ENCODE assay signal across 13 cellular contexts in the genomic region with DNA sequence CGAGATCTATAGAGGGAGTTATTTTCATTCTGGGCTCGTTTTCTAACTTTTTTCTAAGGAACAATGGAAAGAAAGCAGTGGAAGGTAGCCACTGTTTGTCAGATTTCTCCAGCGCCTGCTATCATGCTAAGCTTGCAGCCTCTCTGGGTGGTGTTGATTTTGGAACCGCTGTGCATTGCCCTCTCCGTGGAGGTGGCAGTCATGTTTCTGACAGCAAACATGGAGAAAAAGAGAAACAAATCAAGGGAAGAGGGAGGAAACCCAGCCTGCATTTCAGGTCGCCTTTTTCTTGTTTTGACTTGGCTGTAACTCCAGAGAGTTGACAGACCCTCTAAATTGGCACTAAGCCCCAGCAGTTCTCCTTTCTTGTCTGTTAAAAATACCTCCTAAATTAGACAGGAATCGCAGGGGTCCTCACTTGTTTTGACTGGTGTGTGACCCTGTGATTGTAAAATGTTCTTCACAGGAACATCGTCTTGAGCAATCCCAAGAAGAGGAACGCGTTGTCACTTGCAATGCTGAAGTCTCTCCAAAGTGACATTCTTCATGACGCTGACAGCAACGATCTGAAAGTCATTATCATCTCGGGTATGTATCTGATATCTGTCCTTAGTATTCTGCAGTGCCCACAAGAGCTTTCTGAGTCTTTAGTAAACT. TPM values are rescaled to one million over a fixed set of nuclear protein-coding genes. Genes with fewer than 3 reads are reported as not detected.
DNase-seq lines count a peak whose midpoint lies in the region; ATAC-seq and TF ChIP-seq lines count a peak whose summit lies in the region.
"Had no signal": no experiment of that assay in that cellular context is flagged by ENCODE, and none has a peak within 500 bp of the region (broad histone marks: within the 10 kb centered on the region; RNA-seq: fewer than 3 reads in every experiment).

No MANE protein-coding gene starts in this region.

- DNase-seq in Kasumi-1 (lab: John Stamatoyannopoulos, UW) = peak; percentile 38 to 63
- DNase-seq in ascending aorta (ENCODE audit: low spot score in 2 of 2) = no peak
- DNase-seq in left ventricle myocardium superior = no peak
- DNase-seq in gastrocnemius medialis = peak; percentile 65 to 70
- DNase-seq in activated effector memory CD4-positive, alpha-beta T cell treated with anti-CD3 and anti-CD28 coated beads, Interleukin-2, amount 50 U/mL, for 16 hours = no peak
- no peak for DNase-seq in stimulated activated CD4-positive, alpha-beta T cell treated with anti-CD3 and anti-CD28 coated beads, Interleukin-15, amount 100 ng/mL, for 24 hours
- DNase-seq in GM10266 (ENCODE audit: extremely low spot score) = no peak
- no peak for DNase-seq in NCI-H69 (lab: John Stamatoyannopoulos, UW)
- DNase-seq: activated B cell treated with CpG ODN at 0.5 μM for 24 hours; effector memory CD4-positive, alpha-beta T cell; left lung; NCI-H2029; NCI-H748 treated with DMSO at 0.1 percent for 48 hours had no signal

- intact Hi-C loops in ascending aorta (cut with DNase I) = loop anchor here (10.0 kb wide), 1 partner anchor 132 kb away; a partner anchor contains a TSS
- intact Hi-C loops in left ventricle myocardium superior (cut with micrococcal nuclease) = no loop called here
- intact Hi-C loops in gastrocnemius medialis (cut with DNase I; ENCODE audit: low total_unique reads) = loop anchor here (1.0 to 10.0 kb wide), 4 partner anchors 8 to 1358 kb away; a partner anchor contains a TSS

- H3K27me3 ChIP-seq in ascending aorta = no peaks in the 10 kb centered on the region
- no peaks in the 10 kb centered on the region for H3K27me3 ChIP-seq in gastrocnemius medialis

- H3K4me3 ChIP-seq in ascending aorta (peak overlapping the region; percentile 15 to 36), gastrocnemius medialis (peak overlapping the region in 3 of 4 donors; percentile 16 to 34 (median 25))
- H3K4me3 ChIP-seq: left lung had no signal

- H3K36me3 ChIP-seq in ascending aorta = peaks cover 0 to 3% of the 10 kb centered on the region in 2 donors
- peaks cover 7 to 33% of the 10 kb centered on the region in 2 donors for H3K36me3 ChIP-seq in gastrocnemius medialis

- in situ Hi-C loops in gastrocnemius medialis (cut with MboI; ENCODE audit: low sequenced_read_pairs in 4 of 4) = no loop called here

- peak; percentile 42 to 69 for TF ChIP-seq POLR2A in gastrocnemius medialis (IDR thresholded peaks at IDR 0.05)

- TF ChIP-seq CTCF in ascending aorta (IDR thresholded peaks at IDR 0.05) = no peak
- no peak for TF ChIP-seq CTCF in gastrocnemius medialis (IDR thresholded peaks at IDR 0.05 in 4 of 5, conservative IDR thresholded peaks at IDR 0.05 in 1 of 5)
- no peak for TF ChIP-seq CTCF in GM10266 (IDR thresholded peaks at IDR 0.05; ENCODE audit: control insufficient read depth, insufficient read depth, low read depth, missing control alignments)

- H3K4me1 ChIP-seq in ascending aorta = no peaks in the 10 kb centered on the region
- H3K4me1 ChIP-seq in gastrocnemius medialis = peaks cover 38 to 44% of the 10 kb centered on the region in 2 donors

- ATAC-seq in left ventricle myocardium superior (peak; percentile 22), gastrocnemius medialis (peak; percentile 83 to 84)
- ATAC-seq: left lung had no signal

- H3K9me3 ChIP-seq in ascending aorta (no peaks in the 10 kb centered on the region), gastrocnemius medialis (no peaks in the 10 kb centered on the region)
- H3K9me3 ChIP-seq: left lung had no signal

- H3K27ac ChIP-seq in ascending aorta (peak overlapping the region in 1 of 2 donors; percentile 37), gastrocnemius medialis (peak overlapping the region; percentile 93 to 96 (median 94))

RNA-seq across cellular contexts. Expression of a gene that starts 4.8 kb away (rescaled TPM):
- total RNA-seq in ascending aorta = 12.2 TPM
- 94.6 TPM for total RNA-seq in left ventricle myocardium superior
- total RNA-seq in gastrocnemius medialis = 100 to 1,000 TPM; 465 to 605 (median 490) TPM

Comparison
In these comparisons a context has a peak if more than half of its experiments do, and no peak if none do; other contexts are left out.
1. DNase-seq: peak in Kasumi-1 (2 of 2) and gastrocnemius medialis (2 of 2); none in ascending aorta (0 of 2), left ventricle myocardium superior (single experiment), activated effector memory CD4-positive, alpha-beta T cell treated with anti-CD3 and anti-CD28 coated beads, Interleukin-2, amount 50 U/mL, for 16 hours (single experiment), stimulated activated CD4-positive, alpha-beta T cell treated with anti-CD3 and anti-CD28 coated beads, Interleukin-15, amount 100 ng/mL, for 24 hours (single experiment), GM10266 (single experiment) and NCI-H69 (single experiment).